1 cellular context compared by ENCODE assay signal in genomic region chr9:129436751-129437625, GRCh38.
A peak's percentile ranks its signal among the peaks of the same experiment; 100 is the strongest.
TF ChIP-seq lines count a peak whose summit lies in the region.

No MANE protein-coding gene starts in this region.

TF ChIP-seq in HEK293, 187 proteins besides CTCF, POLR2A, EP300 and RAD21 (continued from another document and continues in another):
- no peak for TF ChIP-seq ZNF501 (tag by site-specific recombination; IDR thresholded peaks at IDR 0.05)
- peak; percentile 17; the same call in 1 of the 2 replicates for TF ChIP-seq ZFP37 (tag by site-specific recombination; IDR thresholded peaks at IDR 0.05)
- TF ChIP-seq ZNF266 (tag by site-specific recombination; IDR thresholded peaks at IDR 0.05; ENCODE audit: low read depth), result no peak
- no peak for TF ChIP-seq ZNF184 (tag by site-specific recombination; IDR thresholded peaks at IDR 0.05)
- peak; percentile 59 for TF ChIP-seq ZNF398 (tag by site-specific recombination; IDR thresholded peaks at IDR 0.05)
- TF ChIP-seq KLF8 (tag by site-specific recombination; IDR thresholded peaks at IDR 0.05), result no peak
- TF ChIP-seq ZNF341 (tag by site-specific recombination; IDR thresholded peaks at IDR 0.05; ENCODE audit: low read depth), result peak; percentile 75
- peak; percentile 15; the same call in 1 of the 2 replicates for TF ChIP-seq ZBTB20 (tag by site-specific recombination; IDR thresholded peaks at IDR 0.05)
- TF ChIP-seq, protein P1, sequence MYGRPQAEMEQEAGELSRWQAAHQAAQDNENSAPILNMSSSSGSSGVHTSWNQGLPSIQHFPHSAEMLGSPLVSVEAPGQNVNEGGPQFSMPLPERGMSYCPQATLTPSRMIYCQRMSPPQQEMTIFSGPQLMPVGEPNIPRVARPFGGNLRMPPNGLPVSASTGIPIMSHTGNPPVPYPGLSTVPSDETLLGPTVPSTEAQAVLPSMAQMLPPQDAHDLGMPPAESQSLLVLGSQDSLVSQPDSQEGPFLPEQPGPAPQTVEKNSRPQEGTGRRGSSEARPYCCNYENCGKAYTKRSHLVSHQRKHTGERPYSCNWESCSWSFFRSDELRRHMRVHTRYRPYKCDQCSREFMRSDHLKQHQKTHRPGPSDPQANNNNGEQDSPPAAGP (tag by site-specific recombination; IDR thresholded peaks at IDR 0.05), result no peak
- TF ChIP-seq, protein P2, sequence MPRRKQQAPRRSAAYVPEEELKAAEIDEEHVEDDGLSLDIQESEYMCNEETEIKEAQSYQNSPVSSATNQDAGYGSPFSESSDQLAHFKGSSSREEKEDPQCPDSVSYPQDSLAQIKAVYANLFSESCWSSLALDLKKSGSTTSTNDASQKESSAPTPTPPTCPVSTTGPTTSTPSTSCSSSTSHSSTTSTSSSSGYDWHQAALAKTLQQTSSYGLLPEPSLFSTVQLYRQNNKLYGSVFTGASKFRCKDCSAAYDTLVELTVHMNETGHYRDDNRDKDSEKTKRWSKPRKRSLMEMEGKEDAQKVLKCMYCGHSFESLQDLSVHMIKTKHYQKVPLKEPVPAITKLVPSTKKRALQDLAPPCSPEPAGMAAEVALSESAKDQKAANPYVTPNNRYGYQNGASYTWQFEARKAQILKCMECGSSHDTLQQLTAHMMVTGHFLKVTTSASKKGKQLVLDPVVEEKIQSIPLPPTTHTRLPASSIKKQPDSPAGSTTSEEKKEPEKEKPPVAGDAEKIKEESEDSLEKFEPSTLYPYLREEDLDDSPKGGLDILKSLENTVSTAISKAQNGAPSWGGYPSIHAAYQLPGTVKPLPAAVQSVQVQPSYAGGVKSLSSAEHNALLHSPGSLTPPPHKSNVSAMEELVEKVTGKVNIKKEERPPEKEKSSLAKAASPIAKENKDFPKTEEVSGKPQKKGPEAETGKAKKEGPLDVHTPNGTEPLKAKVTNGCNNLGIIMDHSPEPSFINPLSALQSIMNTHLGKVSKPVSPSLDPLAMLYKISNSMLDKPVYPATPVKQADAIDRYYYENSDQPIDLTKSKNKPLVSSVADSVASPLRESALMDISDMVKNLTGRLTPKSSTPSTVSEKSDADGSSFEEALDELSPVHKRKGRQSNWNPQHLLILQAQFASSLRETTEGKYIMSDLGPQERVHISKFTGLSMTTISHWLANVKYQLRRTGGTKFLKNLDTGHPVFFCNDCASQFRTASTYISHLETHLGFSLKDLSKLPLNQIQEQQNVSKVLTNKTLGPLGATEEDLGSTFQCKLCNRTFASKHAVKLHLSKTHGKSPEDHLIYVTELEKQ (tag by site-specific recombination; IDR thresholded peaks at IDR 0.05; ENCODE audit: borderline replicate concordance), result no peak
- no peak for TF ChIP-seq AEBP2 (tag by site-specific recombination; IDR thresholded peaks at IDR 0.05; ENCODE audit: borderline replicate concordance)
- no peak for TF ChIP-seq ZSCAN5A (tag by site-specific recombination; IDR thresholded peaks at IDR 0.05)
- TF ChIP-seq, protein P3, sequence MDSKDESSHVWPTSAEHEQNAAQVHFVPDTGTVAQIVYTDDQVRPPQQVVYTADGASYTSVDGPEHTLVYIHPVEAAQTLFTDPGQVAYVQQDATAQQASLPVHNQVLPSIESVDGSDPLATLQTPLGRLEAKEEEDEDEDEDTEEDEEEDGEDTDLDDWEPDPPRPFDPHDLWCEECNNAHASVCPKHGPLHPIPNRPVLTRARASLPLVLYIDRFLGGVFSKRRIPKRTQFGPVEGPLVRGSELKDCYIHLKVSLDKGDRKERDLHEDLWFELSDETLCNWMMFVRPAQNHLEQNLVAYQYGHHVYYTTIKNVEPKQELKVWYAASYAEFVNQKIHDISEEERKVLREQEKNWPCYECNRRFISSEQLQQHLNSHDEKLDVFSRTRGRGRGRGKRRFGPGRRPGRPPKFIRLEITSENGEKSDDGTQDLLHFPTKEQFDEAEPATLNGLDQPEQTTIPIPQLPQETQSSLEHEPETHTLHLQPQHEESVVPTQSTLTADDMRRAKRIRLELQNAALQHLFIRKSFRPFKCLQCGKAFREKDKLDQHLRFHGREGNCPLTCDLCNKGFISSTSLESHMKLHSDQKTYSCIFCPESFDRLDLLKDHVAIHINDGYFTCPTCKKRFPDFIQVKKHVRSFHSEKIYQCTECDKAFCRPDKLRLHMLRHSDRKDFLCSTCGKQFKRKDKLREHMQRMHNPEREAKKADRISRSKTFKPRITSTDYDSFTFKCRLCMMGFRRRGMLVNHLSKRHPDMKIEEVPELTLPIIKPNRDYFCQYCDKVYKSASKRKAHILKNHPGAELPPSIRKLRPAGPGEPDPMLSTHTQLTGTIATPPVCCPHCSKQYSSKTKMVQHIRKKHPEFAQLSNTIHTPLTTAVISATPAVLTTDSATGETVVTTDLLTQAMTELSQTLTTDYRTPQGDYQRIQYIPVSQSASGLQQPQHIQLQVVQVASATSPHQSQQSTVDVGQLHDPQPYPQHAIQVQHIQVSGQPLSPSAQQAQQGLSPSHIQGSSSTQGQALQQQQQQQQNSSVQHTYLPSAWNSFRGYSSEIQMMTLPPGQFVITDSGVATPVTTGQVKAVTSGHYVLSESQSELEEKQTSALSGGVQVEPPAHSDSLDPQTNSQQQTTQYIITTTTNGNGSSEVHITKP (tag by site-specific recombination; IDR thresholded peaks at IDR 0.05), result peak; percentile 97
- no peak for TF ChIP-seq SP7 (tag by site-specific recombination; IDR thresholded peaks at IDR 0.05)
- no peak for TF ChIP-seq HOXC10 (CRISPR knock-in tag; IDR thresholded peaks at IDR 0.05)
- no peak for TF ChIP-seq ZNF514 (tag by site-specific recombination; IDR thresholded peaks at IDR 0.05)
- peak; percentile 92 for TF ChIP-seq EGR2 (tag by site-specific recombination; IDR thresholded peaks at IDR 0.05; ENCODE audit: low read depth)
- no peak for TF ChIP-seq ZNF473 (tag by site-specific recombination; IDR thresholded peaks at IDR 0.05)
- no peak for TF ChIP-seq ZNF391 (tag by site-specific recombination; IDR thresholded peaks at IDR 0.05; ENCODE audit: borderline replicate concordance, low read depth)
- peak; percentile 77 for TF ChIP-seq ZBTB17 (tag by site-specific recombination; IDR thresholded peaks at IDR 0.05)
- TF ChIP-seq PRDM1 (tag by site-specific recombination; IDR thresholded peaks at IDR 0.05), result peak; percentile 79; the same call in 1 of the 2 replicates
- TF ChIP-seq SALL2 (tag by site-specific recombination; IDR thresholded peaks at IDR 0.05; ENCODE audit: borderline replicate concordance), result no peak
- TF ChIP-seq ZNF776 (tag by site-specific recombination; IDR thresholded peaks at IDR 0.05; ENCODE audit: borderline replicate concordance), result no peak
- TF ChIP-seq ZNF792 (tag by site-specific recombination; IDR thresholded peaks at IDR 0.05), result no peak
- no peak for TF ChIP-seq ZNF510 (tag by site-specific recombination; IDR thresholded peaks at IDR 0.05; ENCODE audit: insufficient replicate concordance)
- no peak for TF ChIP-seq SCRT2 (tag by site-specific recombination; IDR thresholded peaks at IDR 0.05)
- TF ChIP-seq ZNF48 (tag by site-specific recombination; IDR thresholded peaks at IDR 0.05), result no peak
- TF ChIP-seq PATZ1 (tag by site-specific recombination; IDR thresholded peaks at IDR 0.05), result peak; percentile 59
- no peak for TF ChIP-seq ZNF433 (tag by site-specific recombination; IDR thresholded peaks at IDR 0.05; ENCODE audit: low read depth)
- 0 out of 2 replicates have a peak, but pooled peaks have one; percentile 41 for TF ChIP-seq ZNF664 (tag by site-specific recombination; IDR thresholded peaks at IDR 0.05)
- no peak for TF ChIP-seq PBX3 (CRISPR knock-in tag; IDR thresholded peaks at IDR 0.05)
- TF ChIP-seq ZNF585B (tag by site-specific recombination; IDR thresholded peaks at IDR 0.05), result no peak
- no peak for TF ChIP-seq HOXD13 (CRISPR knock-in tag; IDR thresholded peaks at IDR 0.05; ENCODE audit: borderline replicate concordance)
- no peak for TF ChIP-seq ZNF362 (tag by site-specific recombination; IDR thresholded peaks at IDR 0.05)
- no peak for TF ChIP-seq MZF1 (tag by site-specific recombination; IDR thresholded peaks at IDR 0.05; ENCODE audit: borderline replicate concordance)
- TF ChIP-seq ZBTB7A (tag by site-specific recombination; IDR thresholded peaks at IDR 0.05; ENCODE audit: low read depth), result no peak
- TF ChIP-seq, protein P4, sequence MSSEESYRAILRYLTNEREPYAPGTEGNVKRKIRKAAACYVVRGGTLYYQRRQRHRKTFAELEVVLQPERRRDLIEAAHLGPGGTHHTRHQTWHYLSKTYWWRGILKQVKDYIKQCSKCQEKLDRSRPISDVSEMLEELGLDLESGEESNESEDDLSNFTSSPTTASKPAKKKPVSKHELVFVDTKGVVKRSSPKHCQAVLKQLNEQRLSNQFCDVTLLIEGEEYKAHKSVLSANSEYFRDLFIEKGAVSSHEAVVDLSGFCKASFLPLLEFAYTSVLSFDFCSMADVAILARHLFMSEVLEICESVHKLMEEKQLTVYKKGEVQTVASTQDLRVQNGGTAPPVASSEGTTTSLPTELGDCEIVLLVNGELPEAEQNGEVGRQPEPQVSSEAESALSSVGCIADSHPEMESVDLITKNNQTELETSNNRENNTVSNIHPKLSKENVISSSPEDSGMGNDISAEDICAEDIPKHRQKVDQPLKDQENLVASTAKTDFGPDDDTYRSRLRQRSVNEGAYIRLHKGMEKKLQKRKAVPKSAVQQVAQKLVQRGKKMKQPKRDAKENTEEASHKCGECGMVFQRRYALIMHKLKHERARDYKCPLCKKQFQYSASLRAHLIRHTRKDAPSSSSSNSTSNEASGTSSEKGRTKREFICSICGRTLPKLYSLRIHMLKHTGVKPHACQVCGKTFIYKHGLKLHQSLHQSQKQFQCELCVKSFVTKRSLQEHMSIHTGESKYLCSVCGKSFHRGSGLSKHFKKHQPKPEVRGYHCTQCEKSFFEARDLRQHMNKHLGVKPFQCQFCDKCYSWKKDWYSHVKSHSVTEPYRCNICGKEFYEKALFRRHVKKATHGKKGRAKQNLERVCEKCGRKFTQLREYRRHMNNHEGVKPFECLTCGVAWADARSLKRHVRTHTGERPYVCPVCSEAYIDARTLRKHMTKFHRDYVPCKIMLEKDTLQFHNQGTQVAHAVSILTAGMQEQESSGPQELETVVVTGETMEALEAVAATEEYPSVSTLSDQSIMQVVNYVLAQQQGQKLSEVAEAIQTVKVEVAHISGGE (tag by site-specific recombination; conservative IDR thresholded peaks at IDR 0.05; ENCODE audit: low read depth), result no peak
- TF ChIP-seq ZNF416 (tag by site-specific recombination; IDR thresholded peaks at IDR 0.05), result no peak
- no peak for TF ChIP-seq ZNF23 (tag by site-specific recombination; IDR thresholded peaks at IDR 0.05; ENCODE audit: borderline replicate concordance)
